ENCODE assay signal across 12 cellular contexts in the genomic region with DNA sequence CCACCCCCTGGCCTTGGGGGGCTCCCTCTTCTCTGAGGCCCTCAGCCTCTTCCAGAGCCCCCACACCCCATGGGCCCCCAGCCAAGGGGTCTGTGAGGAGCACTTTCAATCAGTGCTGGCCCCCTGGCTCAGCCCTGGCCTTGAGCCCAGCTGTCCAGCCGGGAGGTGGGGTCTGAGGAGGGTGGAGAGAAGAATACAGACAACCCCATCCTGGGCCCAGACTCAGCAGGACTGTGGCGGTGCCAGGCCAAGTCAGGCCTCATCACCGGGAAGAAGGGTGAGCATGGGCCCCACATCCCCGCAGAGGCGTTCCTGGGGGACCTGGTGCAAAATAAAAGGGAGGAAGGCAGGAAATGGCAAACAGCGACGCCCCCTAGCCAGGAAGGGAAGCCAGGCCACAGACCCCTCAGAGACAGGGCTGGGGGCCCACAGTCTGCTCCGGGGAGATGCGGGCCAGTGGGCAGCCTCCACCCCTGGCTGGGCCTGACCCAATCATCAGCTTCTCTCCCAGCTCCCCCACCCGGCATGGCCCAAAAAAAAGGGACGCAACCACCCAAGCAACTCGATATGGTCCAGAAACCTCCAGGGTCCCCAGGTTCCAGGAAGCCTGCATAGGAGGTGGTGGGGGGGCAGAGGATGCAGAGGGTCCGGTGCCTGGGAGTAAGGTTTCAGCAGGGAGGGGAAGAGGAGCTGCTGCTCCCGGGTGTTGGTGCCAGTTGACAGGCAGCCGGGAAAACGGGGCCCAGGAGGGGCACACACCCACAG. TPM values are rescaled to one million over a fixed set of nuclear protein-coding genes. Genes with fewer than 3 reads are reported as not detected.
A peak's percentile ranks its signal among the peaks of the same experiment; 100 is the strongest.
DNase-seq lines count a peak whose midpoint lies in the region; ATAC-seq and TF ChIP-seq lines count a peak whose summit lies in the region.
"Had no signal": no experiment of that assay in that cellular context is flagged by ENCODE, and none has a peak within 500 bp of the region (broad histone marks: within the 10 kb centered on the region; RNA-seq: fewer than 3 reads in every experiment).

No MANE protein-coding gene starts in this region.

- peak overlapping the region; percentile 49 for H3K4me3 ChIP-seq in SJCRH30
- no peak overlapping the region for H3K4me3 ChIP-seq in endodermal cell (ENCODE audit: low read length)
- no peak overlapping the region for H3K4me3 ChIP-seq in thyroid gland (replicated peaks in 1 of 3)
- no peak overlapping the region for H3K4me3 ChIP-seq in foreskin fibroblast (ENCODE audit: low read depth in 1 of 2, low read length in 2 of 2)
- H3K4me3 ChIP-seq: pancreas had no signal

- H3K27ac Mint-ChIP-seq in endodermal cell (peak overlapping the region; percentile 64), nephron progenitor cell (peak overlapping the region; percentile 95)
- H3K27ac Mint-ChIP-seq: activated CD8-positive, alpha-beta memory T cell treated with anti-CD3 and anti-CD28 coated beads, Interleukin-2, amount 10 ng/mL, durations not matched to agents 7 days and 5 days had no signal

- TF ChIP-seq POLR2A in thyroid gland (IDR thresholded peaks at IDR 0.05), result no peak

- intact Hi-C loops in thyroid gland (cut with DNase I), result no loop called here

- H3K4me1 ChIP-seq in SJCRH30 (peaks cover 22% of the 10 kb centered on the region), endodermal cell (ENCODE audit: control insufficient read depth, insufficient read depth, low read length) (peaks cover 24% of the 10 kb centered on the region), thyroid gland (peaks cover 7 to 75% of the 10 kb centered on the region in 2 donors)
- H3K4me1 ChIP-seq: pancreas had no signal

- H3K9me3 Mint-ChIP-seq in endodermal cell (no peaks in the 10 kb centered on the region), nephron progenitor cell (no peaks in the 10 kb centered on the region)

- H3K36me3 Mint-ChIP-seq in endodermal cell (ENCODE audit: low read depth), result no peaks in the 10 kb centered on the region
- H3K36me3 Mint-ChIP-seq in nephron progenitor cell (ENCODE audit: low read depth), result peaks cover 11% of the 10 kb centered on the region
- H3K36me3 Mint-ChIP-seq: activated CD8-positive, alpha-beta memory T cell treated with anti-CD3 and anti-CD28 coated beads, Interleukin-2, amount 10 ng/mL, durations not matched to agents 7 days and 5 days had no signal

- peak; percentile 67 to 70 for DNase-seq in SJCRH30
- DNase-seq in endodermal cell, result no peak
- DNase-seq in nephron progenitor cell, result peak; percentile 76
- DNase-seq in thyroid gland, result no peak
- no peak for DNase-seq in foreskin fibroblast
- DNase-seq: activated CD8-positive, alpha-beta memory T cell treated with anti-CD3 and anti-CD28 coated beads, Interleukin-2, amount 10 ng/mL, durations not matched to agents 7 days and 5 days; HCEC 1CT; IMR-90; NCI-H146 had no signal

- H3K4me3 Mint-ChIP-seq in endodermal cell (no peak overlapping the region), nephron progenitor cell (peak overlapping the region; percentile 57)
- H3K4me3 Mint-ChIP-seq: activated CD8-positive, alpha-beta memory T cell treated with anti-CD3 and anti-CD28 coated beads, Interleukin-2, amount 10 ng/mL, durations not matched to agents 7 days and 5 days had no signal

- WGBS in endodermal cell (ENCODE audit: insufficient coverage in 1 of 2, insufficient read length in 1 of 2), 2 experiments, result 56 to 71% methylated on average over 7 to 16 of the region's 16 CpGs
- WGBS in thyroid gland, 2 donors, result 37 to 43% methylated on average over 7 to 16 of the region's 16 CpGs

- H3K27me3 Mint-ChIP-seq in endodermal cell (ENCODE audit: insufficient read depth), result no peaks in the 10 kb centered on the region
- H3K27me3 Mint-ChIP-seq in nephron progenitor cell (ENCODE audit: low read depth, poor library complexity), result peaks cover 6% of the 10 kb centered on the region

- H3K36me3 ChIP-seq in SJCRH30 (no peaks in the 10 kb centered on the region), endodermal cell (ENCODE audit: control insufficient read depth, insufficient read depth, low read length) (no peaks in the 10 kb centered on the region), thyroid gland (no peaks in the 10 kb centered on the region)
- H3K36me3 ChIP-seq: pancreas had no signal

- H3K27me3 ChIP-seq in SJCRH30 (no peaks in the 10 kb centered on the region), endodermal cell (ENCODE audit: control insufficient read depth, insufficient read depth, low read length, poor library complexity, severe bottlenecking) (no peaks in the 10 kb centered on the region), thyroid gland (no peaks in the 10 kb centered on the region)
- H3K27me3 ChIP-seq: pancreas had no signal

- H3K9ac ChIP-seq in endodermal cell (ENCODE audit: extremely low read depth, low read length, poor library complexity, severe bottlenecking), result no peak overlapping the region

- TF ChIP-seq CTCF in endodermal cell (conservative IDR thresholded peaks at IDR 0.05), result no peak
- TF ChIP-seq CTCF in nephron progenitor cell (IDR thresholded peaks at IDR 0.05), result no peak
- no peak for TF ChIP-seq CTCF in thyroid gland (IDR thresholded peaks at IDR 0.05)
- no peak for TF ChIP-seq CTCF in foreskin fibroblast (IDR thresholded peaks at IDR 0.05; ENCODE audit: low read depth, low read length)

- H3K4me1 Mint-ChIP-seq in endodermal cell (peaks cover 58% of the 10 kb centered on the region), nephron progenitor cell (peaks cover 87% of the 10 kb centered on the region)
- H3K4me1 Mint-ChIP-seq: activated CD8-positive, alpha-beta memory T cell treated with anti-CD3 and anti-CD28 coated beads, Interleukin-2, amount 10 ng/mL, durations not matched to agents 7 days and 5 days had no signal

- ATAC-seq in HG02610 (IDR thresholded peaks at IDR 0.05; ENCODE audit: unreplicated experiment), result no peak
- no peak for ATAC-seq in HG02870 (IDR thresholded peaks at IDR 0.05; ENCODE audit: unreplicated experiment)
- ATAC-seq: activated CD8-positive, alpha-beta memory T cell treated with anti-CD3 and anti-CD28 coated beads, Interleukin-2, amount 10 ng/mL, durations not matched to agents 7 days and 5 days had no signal

- H3K27ac ChIP-seq in SJCRH30 (peak overlapping the region; percentile 92), endodermal cell (ENCODE audit: low read depth, low read length) (peak overlapping the region; percentile 82), thyroid gland (peak overlapping the region; percentile 25 to 84 (median 81))

- H3K9me3 ChIP-seq in SJCRH30 (replicated peaks) (no peaks in the 10 kb centered on the region), endodermal cell (ENCODE audit: control insufficient read depth, low read length) (no peaks in the 10 kb centered on the region), thyroid gland (no peaks in the 10 kb centered on the region)
- H3K9me3 ChIP-seq: pancreas had no signal

RNA-seq across cellular contexts. Expression of a gene that starts 20.6 kb away (rescaled TPM):
- total RNA-seq in SJCRH30 (2014; rRNA removed; shearing (Covaris generic)), result 6.7 and 7.9 TPM in 2 replicates
- total RNA-seq in endodermal cell, result 10 to 100 TPM; 30.3 to 41.9 TPM
- polyA plus RNA-seq in endodermal cell (2013, experiment 1 of 2), result 58.6 TPM
- polyA plus RNA-seq in endodermal cell (2013, experiment 2 of 2), result 54.0 TPM
- total RNA-seq in thyroid gland, result 10 to 100 TPM in 1 of 4 donors, 1 to 10 TPM in 3; 7.4 to 10.0 (median 8.5) TPM
- total RNA-seq: activated CD8-positive, alpha-beta memory T cell treated with anti-CD3 and anti-CD28 coated beads, Interleukin-2, amount 10 ng/mL, durations not matched to agents 7 days and 5 days had no signal

Comparison
In these comparisons a context has a peak if more than half of its experiments do, and no peak if none do; other contexts are left out.
1. DNase-seq: peak in SJCRH30 (2 of 2) and nephron progenitor cell (single experiment); none in endodermal cell (single experiment), thyroid gland (0 of 2) and foreskin fibroblast (0 of 2).
2. Peak in every context shown above with its lines, with median percentiles within 50 percentile points of each other: H3K27ac ChIP-seq.